Comparison of ENCODE assay signal across 22 cellular contexts in the genomic region with DNA sequence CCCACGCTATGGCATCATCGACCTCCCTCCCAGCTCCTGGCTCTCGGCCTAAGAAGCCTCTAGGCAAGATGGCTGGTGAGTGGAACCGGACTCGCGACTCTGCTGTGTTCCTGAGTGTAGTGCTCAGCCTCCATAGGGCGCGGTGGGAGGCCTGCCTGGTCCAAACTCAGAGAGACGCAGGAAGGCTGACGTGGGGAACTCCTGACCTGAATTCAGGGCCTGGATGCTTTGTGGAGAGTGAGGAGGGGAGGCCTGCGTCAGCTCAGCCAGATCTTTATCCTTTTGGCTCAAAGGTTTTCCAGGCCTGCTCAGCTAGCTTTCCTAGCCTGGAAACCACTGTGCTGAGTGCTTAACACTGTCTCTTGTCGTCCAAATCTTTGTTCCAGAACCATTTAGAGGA.
"Had no signal": no experiment of that assay in that cellular context is flagged by ENCODE, and none has a peak within 500 bp of the region (broad histone marks: within the 10 kb centered on the region; RNA-seq: fewer than 3 reads in every experiment).

No MANE protein-coding gene starts in this region.

- H3K27ac ChIP-seq: esophagus muscularis mucosa, heart left ventricle, prostate gland, SJSA1, spleen had no signal

- H3K27me3 ChIP-seq: esophagus muscularis mucosa, gastroesophageal sphincter, heart left ventricle, SJSA1, spleen had no signal

- DNase-seq: activated B cell treated with CpG ODN at 0.5 μM for 24 hours; activated CD4-positive, alpha-beta T cell treated with anti-CD3 and anti-CD28 coated beads for 48 hours; activated CD8-positive, alpha-beta T cell treated with anti-CD3 and anti-CD28 coated beads for 36 hours; activated naive CD4-positive, alpha-beta T cell treated with Interleukin-2 at 50 U/mL for 16 hours; activated T-cell treated with anti-CD3 and anti-CD28 coated beads, Interleukin-2, amount 50 U/mL, for 24 hours; cerebellar nuclear complex; effector CD4-positive, alpha-beta T cell; heart left ventricle; left colon; spleen; stimulated activated CD4-positive, alpha-beta T cell treated with anti-CD3 and anti-CD28 coated beads, Interleukin-4, amount 100 ng/mL, for 4 hours had no signal

- H3K4me1 Mint-ChIP-seq: mesothelial cell of epicardium, nephron had no signal

- H3K27me3 Mint-ChIP-seq: activated B cell treated with CpG ODN at 0.5 μM for 24 hours; activated CD8-positive, alpha-beta T cell treated with anti-CD3 and anti-CD28 coated beads for 36 hours; activated T-cell treated with anti-CD3 and anti-CD28 coated beads, Interleukin-2, amount 50 U/mL, for 24 hours; stimulated activated memory B cell treated with anti-CD40 and anti-IgM and Interleukin-4, amounts not matched to agents 10 μg/mL and 1 μg/mL and 100 μg/mL, for 72 hours had no signal

- H3K4me1 ChIP-seq: esophagus muscularis mucosa, heart left ventricle, prostate gland, SJSA1 had no signal

- H3K4me3 ChIP-seq: esophagus muscularis mucosa, gastroesophageal sphincter, heart left ventricle, lung, prostate gland, SJSA1, spleen had no signal

- H3K4me3 Mint-ChIP-seq: activated B cell treated with CpG ODN at 0.5 μM for 24 hours; activated CD8-positive, alpha-beta T cell treated with anti-CD3 and anti-CD28 coated beads for 36 hours; activated T-cell treated with anti-CD3 and anti-CD28 coated beads, Interleukin-2, amount 50 U/mL, for 24 hours; mesothelial cell of epicardium; nephron; stimulated activated memory B cell treated with anti-CD40 and anti-IgM and Interleukin-4, amounts not matched to agents 10 μg/mL and 1 μg/mL and 100 μg/mL, for 72 hours; T-helper 2 cell treated with Interferon-gamma antibody and Interleukin-4, amounts not matched to agents 5 μg/mL and 100 μg/mL, for 36 hours had no signal

- H3K36me3 ChIP-seq: SJSA1 had no signal

- H3K9me3 ChIP-seq: esophagus muscularis mucosa, gastroesophageal sphincter, heart left ventricle, prostate gland, SJSA1, spleen had no signal

- ATAC-seq: activated CD8-positive, alpha-beta T cell treated with anti-CD3 and anti-CD28 coated beads for 36 hours; gastroesophageal sphincter; left colon; sciatic nerve; stimulated activated memory B cell treated with anti-CD40 and anti-IgM and Interleukin-4, amounts not matched to agents 10 μg/mL and 1 μg/mL and 100 μg/mL, for 72 hours had no signal

- H3K27ac Mint-ChIP-seq: activated B cell treated with CpG ODN at 0.5 μM for 24 hours; activated T-cell treated with anti-CD3 and anti-CD28 coated beads, Interleukin-2, amount 50 U/mL, for 24 hours; activated T-helper 2 cell treated with anti-CD3 and anti-CD28 coated beads, Interferon-gamma antibody, Interleukin-2, Interleukin-4, amounts not matched to agents 10 μg/mL and 5 μg/mL and 100 μg/mL, durations not matched to agents 14 hours and 24 hours and 36 hours; nephron; stimulated activated memory B cell treated with anti-CD40 and anti-IgM and Interleukin-4, amounts not matched to agents 10 μg/mL and 1 μg/mL and 100 μg/mL, for 72 hours; T-helper 2 cell treated with Interferon-gamma antibody and Interleukin-4, amounts not matched to agents 5 μg/mL and 100 μg/mL, for 36 hours had no signal
